In genomic region chr2:216081012-216081411, GRCh38 we compare ENCODE assay signal across 3 cellular contexts.
TF ChIP-seq lines count a peak whose summit lies in the region.

No MANE protein-coding gene starts in this region.

TF ChIP-seq in A549, 52 proteins besides CTCF, POLR2A, EP300 and RAD21:
- TF ChIP-seq HOXA7 (CRISPR knock-in tag; IDR thresholded peaks at IDR 0.05) (no peak), ZNF302 (CRISPR knock-in tag; IDR thresholded peaks at IDR 0.05) (no peak), MYC (IDR thresholded peaks at IDR 0.05; ENCODE audit: borderline replicate concordance, low read length) (no peak), MAZ (IDR thresholded peaks at IDR 0.05; ENCODE audit: borderline replicate concordance, low read depth, low read length) (no peak), TFCP2L1 (CRISPR knock-in tag; IDR thresholded peaks at IDR 0.05) (no peak), SMC3 (IDR thresholded peaks at IDR 0.05) (no peak), RFX5 (IDR thresholded peaks at IDR 0.05) (no peak)
- TF ChIP-seq, protein P1, sequence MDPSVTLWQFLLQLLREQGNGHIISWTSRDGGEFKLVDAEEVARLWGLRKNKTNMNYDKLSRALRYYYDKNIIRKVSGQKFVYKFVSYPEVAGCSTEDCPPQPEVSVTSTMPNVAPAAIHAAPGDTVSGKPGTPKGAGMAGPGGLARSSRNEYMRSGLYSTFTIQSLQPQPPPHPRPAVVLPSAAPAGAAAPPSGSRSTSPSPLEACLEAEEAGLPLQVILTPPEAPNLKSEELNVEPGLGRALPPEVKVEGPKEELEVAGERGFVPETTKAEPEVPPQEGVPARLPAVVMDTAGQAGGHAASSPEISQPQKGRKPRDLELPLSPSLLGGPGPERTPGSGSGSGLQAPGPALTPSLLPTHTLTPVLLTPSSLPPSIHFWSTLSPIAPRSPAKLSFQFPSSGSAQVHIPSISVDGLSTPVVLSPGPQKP (IDR thresholded peaks at IDR 0.05; ENCODE audit: low read depth, low read length): no peak

TF ChIP-seq in K562, 482 proteins besides CTCF, POLR2A, EP300 and RAD21:
- peak; percentile 4 for TF ChIP-seq MEIS2 (IDR thresholded peaks at IDR 0.05; ENCODE audit: partially characterized antibody)
- no peak for TF ChIP-seq NFXL1 (CRISPR knock-in tag; IDR thresholded peaks at IDR 0.05)

TF ChIP-seq in HEK293T, 16 proteins besides CTCF, POLR2A, EP300 and RAD21:
- TF ChIP-seq SP1 (IDR thresholded peaks at IDR 0.05): no peak
- TF ChIP-seq FOXA1 (IDR thresholded peaks at IDR 0.05): no peak
- no peak for TF ChIP-seq CTBP1 (IDR thresholded peaks at IDR 0.05; ENCODE audit: borderline replicate concordance)
- no peak for TF ChIP-seq HDGF (IDR thresholded peaks at IDR 0.05; ENCODE audit: borderline replicate concordance)
- TF ChIP-seq BHLHE40 (IDR thresholded peaks at IDR 0.05; ENCODE audit: borderline replicate concordance): no peak
- no peak for TF ChIP-seq LEF1 (IDR thresholded peaks at IDR 0.05; ENCODE audit: borderline replicate concordance)
- TF ChIP-seq ARNT (IDR thresholded peaks at IDR 0.05): no peak
- TF ChIP-seq PKNOX1 (IDR thresholded peaks at IDR 0.05): no peak
- no peak for TF ChIP-seq FOXM1 (IDR thresholded peaks at IDR 0.05; ENCODE audit: borderline replicate concordance)
- no peak for TF ChIP-seq L3MBTL2 (conservative IDR thresholded peaks at IDR 0.05)
- no peak for TF ChIP-seq ELF4 (IDR thresholded peaks at IDR 0.05)
- no peak for TF ChIP-seq NFRKB (IDR thresholded peaks at IDR 0.05)
- TF ChIP-seq TARDBP (IDR thresholded peaks at IDR 0.05): no peak
- TF ChIP-seq ZNF384 (IDR thresholded peaks at IDR 0.05): no peak
